ENCODE assay signal across 30 cellular contexts in the genomic region with DNA sequence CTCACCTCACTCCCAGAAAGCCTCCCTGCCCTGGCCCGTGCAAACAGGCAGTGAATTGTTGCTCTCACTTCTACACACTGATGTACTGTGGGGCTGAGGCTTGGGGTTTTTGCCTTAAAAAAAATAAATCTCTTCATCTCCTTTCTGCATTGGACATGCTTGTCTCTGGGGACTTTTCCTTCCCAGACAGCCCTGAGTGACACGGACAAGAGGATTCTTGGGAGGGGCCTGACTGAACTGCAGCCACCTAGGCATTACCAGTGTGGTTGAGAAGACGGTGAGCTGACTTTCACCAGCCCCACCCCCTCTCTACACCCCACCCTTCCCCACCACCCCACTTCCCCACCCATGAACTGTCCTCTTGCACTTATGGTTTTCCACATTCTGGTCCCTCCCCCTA.
"Had no signal": no experiment of that assay in that cellular context is flagged by ENCODE, and none has a peak within 500 bp of the region (broad histone marks: within the 10 kb centered on the region; RNA-seq: fewer than 3 reads in every experiment).

No MANE protein-coding gene starts in this region.

- H3K36me3 ChIP-seq: esophagus muscularis mucosa, gastrocnemius medialis, WERI-Rb-1 had no signal

- H3K9me3 ChIP-seq: body of pancreas, gastrocnemius medialis had no signal

- H3K27ac Mint-ChIP-seq: activated B cell treated with CpG ODN at 0.5 μM for 24 hours; activated CD8-positive, alpha-beta T cell treated with anti-CD3 and anti-CD28 coated beads for 36 hours; activated T-helper 17 cell treated with anti-CD3 and anti-CD28 coated beads, Interleukin-2, amount 50 U/mL, for 72 hours; effector memory CD8-positive, alpha-beta T cell; T-helper 2 cell treated with Interferon-gamma antibody and Interleukin-4, amounts not matched to agents 5 μg/mL and 100 μg/mL, for 36 hours had no signal

- H3K4me3 Mint-ChIP-seq: activated B cell treated with CpG ODN at 0.5 μM for 24 hours; activated CD8-positive, alpha-beta T cell treated with anti-CD3 and anti-CD28 coated beads for 36 hours; activated naive CD8-positive, alpha-beta T cell; activated T-cell treated with anti-CD3 and anti-CD28 coated beads, Interleukin-2, amount 50 U/mL, for 4 hours; activated T-helper 17 cell treated with anti-CD3 and anti-CD28 coated beads, Interleukin-2, amount 50 U/mL, for 72 hours; effector memory CD8-positive, alpha-beta T cell; T-helper 2 cell treated with Interferon-gamma antibody and Interleukin-4, amounts not matched to agents 5 μg/mL and 100 μg/mL, for 36 hours had no signal

- H3K27ac ChIP-seq: body of pancreas, esophagus muscularis mucosa, foreskin keratinocyte, gastrocnemius medialis, WERI-Rb-1 had no signal

- H3K9me3 Mint-ChIP-seq: activated B cell treated with CpG ODN at 0.5 μM for 24 hours; activated CD8-positive, alpha-beta T cell treated with anti-CD3 and anti-CD28 coated beads for 36 hours; activated T-cell treated with anti-CD3 and anti-CD28 coated beads, Interleukin-2, amount 50 U/mL, for 4 hours; activated T-helper 17 cell treated with anti-CD3 and anti-CD28 coated beads, Interleukin-2, amount 50 U/mL, for 72 hours; effector memory CD8-positive, alpha-beta T cell; T-helper 2 cell treated with Interferon-gamma antibody and Interleukin-4, amounts not matched to agents 5 μg/mL and 100 μg/mL, for 36 hours had no signal

- H3K36me3 Mint-ChIP-seq: activated naive CD8-positive, alpha-beta T cell had no signal

- H3K4me3 ChIP-seq: body of pancreas, esophagus muscularis mucosa, gastrocnemius medialis had no signal

- H3K4me1 ChIP-seq: body of pancreas, foreskin keratinocyte, gastrocnemius medialis had no signal

- H3K27me3 Mint-ChIP-seq: activated naive CD8-positive, alpha-beta T cell; activated T-helper 17 cell treated with anti-CD3 and anti-CD28 coated beads, Interleukin-2, amount 50 U/mL, for 72 hours; T-helper 17 cell had no signal

- DNase-seq: activated B cell treated with CpG ODN at 0.5 μM for 24 hours; activated CD4-positive, alpha-beta T cell treated with anti-CD3 and anti-CD28 coated beads for 48 hours; activated CD4-positive, alpha-beta T cell treated with anti-CD3 and anti-CD28 coated beads, Interleukin-2, amount 50 U/mL, for 1 hour; activated CD4-positive, alpha-beta T cell treated with anti-CD3 and anti-CD28 coated beads, Interleukin-2, amount 50 U/mL, for 48 hours; activated CD8-positive, alpha-beta memory T cell treated with anti-CD3 and anti-CD28 coated beads for 24 hours; activated CD8-positive, alpha-beta T cell treated with anti-CD3 and anti-CD28 coated beads for 36 hours; activated effector memory CD4-positive, alpha-beta T cell treated with Interleukin-2 at 50 U/mL for 16 hours; activated gamma-delta T cell treated with Interleukin-2 at 50 U/mL for 16 hours; activated naive CD4-positive, alpha-beta T cell treated with anti-CD3 and anti-CD28 coated beads, Interleukin-2, amount 50 U/mL, for 16 hours; activated naive CD4-positive, alpha-beta T cell treated with Interleukin-2 at 50 U/mL for 16 hours; activated T-cell treated with anti-CD3 and anti-CD28 coated beads, Interleukin-2, amount 50 U/mL, for 4 hours; amniotic stem cell; anterior cingulate cortex; body of pancreas; caudate nucleus; cortex of kidney; dermis blood vessel endothelial cell; effector CD4-positive, alpha-beta T cell; effector memory CD8-positive, alpha-beta T cell; erythroblast; foreskin keratinocyte; gastrocnemius medialis; T-helper 1 cell; T-helper 17 cell; T1000; WERI-Rb-1 had no signal
